ENCODE assay signal across 36 cellular contexts in genomic region chr2:75484840-75485239, GRCh38.
"Had no signal": no experiment of that assay in that cellular context is flagged by ENCODE, and none has a peak within 500 bp of the region (broad histone marks: within the 10 kb centered on the region; RNA-seq: fewer than 3 reads in every experiment).

No MANE protein-coding gene starts in this region.

- H3K9me3 ChIP-seq: ascending aorta had no signal

- H3K27ac ChIP-seq: ascending aorta, cardiac muscle cell, VCaP had no signal

- H3K4me1 ChIP-seq: ascending aorta had no signal

- H3K27ac Mint-ChIP-seq: activated B cell treated with CpG ODN at 0.5 μM for 24 hours; activated CD4-positive, alpha-beta memory T cell treated with anti-CD3 and anti-CD28 coated beads, Interleukin-2, amount 10 ng/mL, durations not matched to agents 7 days and 5 days; activated CD4-positive, alpha-beta T cell treated with anti-CD3 and anti-CD28 coated beads, Interleukin-2, amount 10 ng/mL, durations not matched to agents 24 days and 14 days; activated CD8-positive, alpha-beta memory T cell treated with anti-CD3 and anti-CD28 coated beads, Interleukin-2, amount 10 ng/mL, durations not matched to agents 7 days and 5 days; activated CD8-positive, alpha-beta T cell treated with anti-CD3 and anti-CD28 coated beads, Interleukin-2, amount 10 ng/mL, durations not matched to agents 7 days and 5 days; activated naive CD4-positive, alpha-beta T cell treated with anti-CD3 and anti-CD28 coated beads, Interleukin-2, amount 10 ng/mL, durations not matched to agents 7 days and 5 days; activated naive CD4-positive, alpha-beta T cell treated with anti-CD3 and anti-CD28 coated beads, Interleukin-2, amount 50 U/mL, for 24 hours; activated naive CD8-positive, alpha-beta T cell; activated naive CD8-positive, alpha-beta T cell treated with anti-CD3 and anti-CD28 coated beads, Interleukin-2, amount 10 ng/mL, durations not matched to agents 7 days and 5 days; activated naive CD8-positive, alpha-beta T cell treated with anti-CD3 and anti-CD28 coated beads, Interleukin-2, amount 50 U/mL, for 24 hours; activated T-cell treated with anti-CD3 and anti-CD28 coated beads, Interleukin-2, amount 50 U/mL, for 24 hours; activated T-helper 2 cell treated with anti-CD3 and anti-CD28 coated beads, Interferon-gamma antibody, Interleukin-2, Interleukin-4, amounts not matched to agents 10 μg/mL and 5 μg/mL and 100 μg/mL, durations not matched to agents 14 hours and 24 hours and 36 hours; brain; T-helper 1 cell treated with Interleukin-12 subunit alpha and Interleukin-12 subunit beta and Interleukin-4 antibody, amounts not matched to agents 30 μg/mL and 1 μg/mL, for 36 hours; T-helper 2 cell treated with Interferon-gamma antibody and Interleukin-4, amounts not matched to agents 5 μg/mL and 100 μg/mL, for 36 hours had no signal

- H3K27me3 ChIP-seq: ascending aorta, cardiac muscle cell had no signal

- H3K27me3 Mint-ChIP-seq: brain had no signal

- ATAC-seq: activated CD8-positive, alpha-beta memory T cell treated with anti-CD3 and anti-CD28 coated beads, Interleukin-2, amount 10 ng/mL, durations not matched to agents 7 days and 5 days; activated CD8-positive, alpha-beta T cell treated with anti-CD3 and anti-CD28 coated beads, Interleukin-2, amount 10 ng/mL, durations not matched to agents 7 days and 5 days; activated naive CD8-positive, alpha-beta T cell treated with anti-CD3 and anti-CD28 coated beads, Interleukin-2, amount 50 U/mL, for 24 hours had no signal

- H3K36me3 ChIP-seq: ascending aorta, cardiac muscle cell had no signal

- H3K4me3 ChIP-seq: ascending aorta, cardiac muscle cell had no signal

- H3K4me3 Mint-ChIP-seq: activated B cell treated with CpG ODN at 0.5 μM for 24 hours; activated CD4-positive, alpha-beta memory T cell treated with anti-CD3 and anti-CD28 coated beads, Interleukin-2, amount 10 ng/mL, durations not matched to agents 7 days and 5 days; activated CD4-positive, alpha-beta T cell treated with anti-CD3 and anti-CD28 coated beads, Interleukin-2, amount 10 ng/mL, durations not matched to agents 24 days and 14 days; activated CD8-positive, alpha-beta memory T cell treated with anti-CD3 and anti-CD28 coated beads, Interleukin-2, amount 10 ng/mL, durations not matched to agents 7 days and 5 days; activated CD8-positive, alpha-beta T cell treated with anti-CD3 and anti-CD28 coated beads, Interleukin-2, amount 10 ng/mL, durations not matched to agents 7 days and 5 days; activated naive CD4-positive, alpha-beta T cell treated with anti-CD3 and anti-CD28 coated beads, Interleukin-2, amount 10 ng/mL, durations not matched to agents 7 days and 5 days; activated naive CD4-positive, alpha-beta T cell treated with anti-CD3 and anti-CD28 coated beads, Interleukin-2, amount 50 U/mL, for 24 hours; activated naive CD8-positive, alpha-beta T cell; activated naive CD8-positive, alpha-beta T cell treated with anti-CD3 and anti-CD28 coated beads, Interleukin-2, amount 10 ng/mL, durations not matched to agents 7 days and 5 days; activated naive CD8-positive, alpha-beta T cell treated with anti-CD3 and anti-CD28 coated beads, Interleukin-2, amount 50 U/mL, for 24 hours; activated T-cell treated with anti-CD3 and anti-CD28 coated beads, Interleukin-2, amount 50 U/mL, for 24 hours; brain; central memory CD8-positive, alpha-beta T cell; T-helper 1 cell treated with Interleukin-12 subunit alpha and Interleukin-12 subunit beta and Interleukin-4 antibody, amounts not matched to agents 30 μg/mL and 1 μg/mL, for 36 hours; T-helper 2 cell treated with Interferon-gamma antibody and Interleukin-4, amounts not matched to agents 5 μg/mL and 100 μg/mL, for 36 hours had no signal

- FAIRE-seq: bronchial epithelial cell, TTC549 had no signal

- H3K36me3 Mint-ChIP-seq: activated CD8-positive, alpha-beta memory T cell treated with anti-CD3 and anti-CD28 coated beads, Interleukin-2, amount 10 ng/mL, durations not matched to agents 7 days and 5 days; activated naive CD4-positive, alpha-beta T cell treated with anti-CD3 and anti-CD28 coated beads, Interleukin-2, amount 10 ng/mL, durations not matched to agents 7 days and 5 days; activated naive CD4-positive, alpha-beta T cell treated with anti-CD3 and anti-CD28 coated beads, Interleukin-2, amount 50 U/mL, for 24 hours; activated naive CD8-positive, alpha-beta T cell; activated naive CD8-positive, alpha-beta T cell treated with anti-CD3 and anti-CD28 coated beads, Interleukin-2, amount 10 ng/mL, durations not matched to agents 7 days and 5 days; brain had no signal

- H3K4me1 Mint-ChIP-seq: activated B cell treated with CpG ODN at 0.5 μM for 24 hours; activated CD4-positive, alpha-beta memory T cell treated with anti-CD3 and anti-CD28 coated beads, Interleukin-2, amount 10 ng/mL, durations not matched to agents 7 days and 5 days; activated CD4-positive, alpha-beta T cell treated with anti-CD3 and anti-CD28 coated beads, Interleukin-2, amount 10 ng/mL, durations not matched to agents 24 days and 14 days; activated CD8-positive, alpha-beta memory T cell treated with anti-CD3 and anti-CD28 coated beads, Interleukin-2, amount 10 ng/mL, durations not matched to agents 7 days and 5 days; activated naive CD4-positive, alpha-beta T cell treated with anti-CD3 and anti-CD28 coated beads, Interleukin-2, amount 10 ng/mL, durations not matched to agents 7 days and 5 days; activated naive CD4-positive, alpha-beta T cell treated with anti-CD3 and anti-CD28 coated beads, Interleukin-2, amount 50 U/mL, for 24 hours; activated naive CD8-positive, alpha-beta T cell treated with anti-CD3 and anti-CD28 coated beads, Interleukin-2, amount 10 ng/mL, durations not matched to agents 7 days and 5 days; activated naive CD8-positive, alpha-beta T cell treated with anti-CD3 and anti-CD28 coated beads, Interleukin-2, amount 50 U/mL, for 24 hours; brain; central memory CD8-positive, alpha-beta T cell had no signal

- DNase-seq: activated B cell treated with CpG ODN at 0.5 μM for 24 hours; activated CD4-positive, alpha-beta memory T cell treated with anti-CD3 and anti-CD28 coated beads, Interleukin-2, amount 10 ng/mL, durations not matched to agents 7 days and 5 days; activated CD4-positive, alpha-beta T cell treated with anti-CD3 and anti-CD28 coated beads for 4 hours; activated CD4-positive, alpha-beta T cell treated with anti-CD3 and anti-CD28 coated beads, Interleukin-2, amount 10 ng/mL, durations not matched to agents 24 days and 14 days; activated CD4-positive, alpha-beta T cell treated with anti-CD3 and anti-CD28 coated beads, Interleukin-2, amount 50 U/mL, for 48 hours; activated CD4-positive, CD25-positive, alpha-beta regulatory T cell treated with anti-CD3 and anti-CD28 coated beads, Interleukin-2, amount 50 U/mL, for 72 hours; activated CD8-positive, alpha-beta memory T cell treated with anti-CD3 and anti-CD28 coated beads for 24 hours; activated CD8-positive, alpha-beta memory T cell treated with anti-CD3 and anti-CD28 coated beads, Interleukin-2, amount 10 ng/mL, durations not matched to agents 7 days and 5 days; activated CD8-positive, alpha-beta memory T cell treated with anti-CD3 and anti-CD28 coated beads, Interleukin-2, amount 50 U/mL, for 48 hours; activated CD8-positive, alpha-beta T cell treated with anti-CD3 and anti-CD28 coated beads, Interleukin-2, amount 10 ng/mL, durations not matched to agents 7 days and 5 days; activated effector memory CD4-positive, alpha-beta T cell treated with Interleukin-2 at 50 U/mL for 16 hours; activated gamma-delta T cell; activated naive CD4-positive, alpha-beta T cell treated with anti-CD3 and anti-CD28 coated beads, Interleukin-2, amount 10 ng/mL, durations not matched to agents 7 days and 5 days; activated naive CD4-positive, alpha-beta T cell treated with Interleukin-2 at 50 U/mL for 16 hours; activated naive CD8-positive, alpha-beta T cell treated with anti-CD3 and anti-CD28 coated beads, Interleukin-2, amount 10 ng/mL, durations not matched to agents 7 days and 5 days; activated naive CD8-positive, alpha-beta T cell treated with anti-CD3 and anti-CD28 coated beads, Interleukin-2, amount 50 U/mL, for 24 hours; activated T-cell treated with anti-CD3 and anti-CD28 coated beads, Interleukin-2, amount 50 U/mL, for 24 hours; activated T-cell treated with anti-CD3 and anti-CD28 coated beads, Interleukin-2, amount 50 U/mL, for 48 hours; amygdala; anterior cingulate cortex; caudate nucleus; cerebellar nuclear complex; T-helper 2 cell; T-helper 9 cell had no signal

- H3K9me3 Mint-ChIP-seq: activated CD4-positive, alpha-beta memory T cell treated with anti-CD3 and anti-CD28 coated beads, Interleukin-2, amount 10 ng/mL, durations not matched to agents 7 days and 5 days; activated naive CD4-positive, alpha-beta T cell treated with anti-CD3 and anti-CD28 coated beads, Interleukin-2, amount 10 ng/mL, durations not matched to agents 7 days and 5 days; activated naive CD4-positive, alpha-beta T cell treated with anti-CD3 and anti-CD28 coated beads, Interleukin-2, amount 50 U/mL, for 24 hours; activated naive CD8-positive, alpha-beta T cell treated with anti-CD3 and anti-CD28 coated beads, Interleukin-2, amount 50 U/mL, for 24 hours; activated T-cell treated with anti-CD3 and anti-CD28 coated beads, Interleukin-2, amount 50 U/mL, for 24 hours; activated T-helper 2 cell treated with anti-CD3 and anti-CD28 coated beads, Interferon-gamma antibody, Interleukin-2, Interleukin-4, amounts not matched to agents 10 μg/mL and 5 μg/mL and 100 μg/mL, durations not matched to agents 14 hours and 24 hours and 36 hours; central memory CD8-positive, alpha-beta T cell; T-helper 1 cell treated with Interleukin-12 subunit alpha and Interleukin-12 subunit beta and Interleukin-4 antibody, amounts not matched to agents 30 μg/mL and 1 μg/mL, for 36 hours; T-helper 2 cell treated with Interferon-gamma antibody and Interleukin-4, amounts not matched to agents 5 μg/mL and 100 μg/mL, for 36 hours had no signal
